In genomic region chr14:39276005-39276404, GRCh38 we compare ENCODE assay signal across 22 cellular contexts. TPM values are rescaled to one million over a fixed set of nuclear protein-coding genes. Genes with fewer than 3 reads are reported as not detected.
A peak's percentile ranks its signal among the peaks of the same experiment; 100 is the strongest.
DNase-seq lines count a peak whose midpoint lies in the region; ATAC-seq and TF ChIP-seq lines count a peak whose summit lies in the region.
"Had no signal": no experiment of that assay in that cellular context is flagged by ENCODE, and none has a peak within 500 bp of the region (broad histone marks: within the 10 kb centered on the region; RNA-seq: fewer than 3 reads in every experiment).

No MANE protein-coding gene starts in this region.

- intact Hi-C loops in activated naive CD4-positive, alpha-beta T cell treated with anti-CD3 and anti-CD28 coated beads for 36 hours (cut with micrococcal nuclease) = loop anchor here (5.0 kb wide), 1 partner anchor 76 kb away; no protein-coding TSS in a partner anchor

- peaks cover 30% of the 10 kb centered on the region for H3K36me3 Mint-ChIP-seq in activated naive CD4-positive, alpha-beta T cell treated with anti-CD3 and anti-CD28 coated beads for 36 hours (ENCODE audit: low read depth)
- H3K36me3 Mint-ChIP-seq in type B pancreatic cell = peaks cover 28% of the 10 kb centered on the region

- TF ChIP-seq CTCF in RWPE1 (conservative IDR thresholded peaks at IDR 0.05; ENCODE audit: low read depth) (no peak), type B pancreatic cell (conservative IDR thresholded peaks at IDR 0.05) (no peak)

- H3K27me3 Mint-ChIP-seq in activated naive CD4-positive, alpha-beta T cell treated with anti-CD3 and anti-CD28 coated beads for 36 hours (ENCODE audit: low read depth) = no peaks in the 10 kb centered on the region
- no peaks in the 10 kb centered on the region for H3K27me3 Mint-ChIP-seq in type B pancreatic cell

- H3K9me3 Mint-ChIP-seq in activated naive CD4-positive, alpha-beta T cell treated with anti-CD3 and anti-CD28 coated beads for 36 hours = peaks cover 7% of the 10 kb centered on the region
- peaks cover 3% of the 10 kb centered on the region for H3K9me3 Mint-ChIP-seq in type B pancreatic cell

- peaks cover 60% of the 10 kb centered on the region for H3K4me1 Mint-ChIP-seq in activated naive CD4-positive, alpha-beta T cell treated with anti-CD3 and anti-CD28 coated beads for 36 hours (ENCODE audit: low read depth)
- H3K4me1 Mint-ChIP-seq in type B pancreatic cell (ENCODE audit: unreplicated experiment) = peaks cover 5% of the 10 kb centered on the region
- H3K4me1 Mint-ChIP-seq: nephron progenitor cell had no signal

- ATAC-seq in left lobe of liver = peak; percentile 36

- no peak overlapping the region for H3K4me3 Mint-ChIP-seq in activated naive CD4-positive, alpha-beta T cell treated with anti-CD3 and anti-CD28 coated beads for 36 hours
- no peak overlapping the region for H3K4me3 Mint-ChIP-seq in type B pancreatic cell
- H3K4me3 Mint-ChIP-seq: nephron progenitor cell had no signal

- no peak for DNase-seq in activated naive CD4-positive, alpha-beta T cell treated with anti-CD3 and anti-CD28 coated beads for 36 hours
- DNase-seq in activated naive CD4-positive, alpha-beta T cell treated with Interleukin-2 at 50 U/mL for 16 hours = no peak
- DNase-seq in RWPE1 (ENCODE audit: low spot score) (peak; percentile 8), left lobe of liver (ENCODE audit: low spot score) (no peak), type B pancreatic cell (ENCODE audit: extremely low spot score, unreplicated experiment) (no peak), C1 segment of cervical spinal cord (lab: John Stamatoyannopoulos, UW) (no peak), cortex of kidney (lab: John Stamatoyannopoulos, UW) (no peak)
- DNase-seq: activated CD4-positive, alpha-beta T cell treated with anti-CD3 and anti-CD28 coated beads for 48 hours; adrenal gland; brain microvascular endothelial cell; effector CD4-positive, alpha-beta T cell; glutamatergic neuron; NCI-H1436; nephron progenitor cell; SHP77; stimulated activated CD4-positive, alpha-beta T cell treated with anti-CD3 and anti-CD28 coated beads, Interleukin-1b, Interleukin-23, amount 100 ng/mL, for 48 hours; stimulated activated CD8-positive, alpha-beta memory T cell treated with anti-CD3 and anti-CD28 coated beads, Interleukin-4, amount 100 ng/mL, for 48 hours; T-helper 9 cell; tibial artery had no signal

- no peak overlapping the region for H3K27ac ChIP-seq in RWPE1
- H3K27ac ChIP-seq: brain microvascular endothelial cell, epithelial cell of prostate, KMS-11, tibial artery, VCaP had no signal

- POLR2A ChIA-PET in RWPE1 (lab: Yijun Ruan, JAX; ENCODE audit: low non-redundant PET) = no interaction called here

- peak overlapping the region; percentile 2 for H3K27ac Mint-ChIP-seq in activated naive CD4-positive, alpha-beta T cell treated with anti-CD3 and anti-CD28 coated beads for 36 hours
- H3K27ac Mint-ChIP-seq in type B pancreatic cell = peak overlapping the region; percentile 37

- CTCF ChIA-PET in activated naive CD4-positive, alpha-beta T cell treated with anti-CD3 and anti-CD28 coated beads for 36 hours (lab: Charles Lee) = no interaction called here
- CTCF ChIA-PET in RWPE1 (lab: Yijun Ruan, JAX) = no interaction called here

RNA-seq across cellular contexts. Expression of gene MIA2, which starts 42.3 kb away (rescaled TPM):
- 10 to 100 TPM; 19.9 to 20.9 TPM for total RNA-seq in activated naive CD4-positive, alpha-beta T cell treated with anti-CD3 and anti-CD28 coated beads for 36 hours
- total RNA-seq in left lobe of liver (83.9 TPM), type B pancreatic cell (ENCODE audit: low replicate concordance) (23.5 and 37.6 TPM in 2 replicates)
